26 cellular contexts compared by ENCODE assay signal in the genomic region with DNA sequence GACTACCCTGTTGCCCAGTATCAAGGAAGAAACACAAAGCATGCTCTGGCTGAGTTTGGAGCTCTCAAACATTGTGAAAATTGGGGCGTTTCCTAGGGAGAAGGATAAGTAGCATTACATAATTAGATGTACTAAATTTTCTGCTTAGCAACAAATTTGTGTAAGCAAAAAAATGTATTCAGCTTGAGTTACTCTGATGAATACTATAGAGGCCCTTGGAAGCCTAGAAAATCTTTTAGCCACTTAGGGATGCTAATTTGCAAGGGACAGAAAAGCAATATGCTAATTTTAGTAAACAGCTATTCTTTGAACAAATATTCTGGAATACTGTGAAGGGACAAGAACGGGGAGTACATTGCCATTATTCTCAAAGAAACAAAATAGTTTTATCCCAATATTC.
"Had no signal": no experiment of that assay in that cellular context is flagged by ENCODE, and none has a peak within 500 bp of the region (broad histone marks: within the 10 kb centered on the region; RNA-seq: fewer than 3 reads in every experiment).

No MANE protein-coding gene starts in this region.

- DNase-seq: activated CD4-positive, alpha-beta memory T cell treated with anti-CD3 and anti-CD28 coated beads for 36 hours; activated CD4-positive, alpha-beta T cell treated with anti-CD3 and anti-CD28 coated beads, Interleukin-2, amount 10 ng/mL, durations not matched to agents 24 days and 14 days; activated CD4-positive, CD25-positive, alpha-beta regulatory T cell treated with anti-CD3 and anti-CD28 coated beads, Interleukin-2, amount 50 U/mL, for 72 hours; activated CD8-positive, alpha-beta memory T cell treated with anti-CD3 and anti-CD28 coated beads, Interleukin-2, amount 50 U/mL, for 4 hours; activated gamma-delta T cell; activated naive CD4-positive, alpha-beta T cell treated with anti-CD3 and anti-CD28 coated beads, Interleukin-2, amount 10 ng/mL, durations not matched to agents 7 days and 5 days; activated T-cell treated with anti-CD3 and anti-CD28 coated beads, Interleukin-2, amount 50 U/mL, for 1 hour; cerebellar nuclear complex; cortex of kidney; effector memory CD8-positive, alpha-beta T cell; foreskin keratinocyte; left ventricle myocardium inferior; naive thymus-derived CD4-positive, alpha-beta T cell; pancreas; psoas muscle; stimulated activated CD4-positive, alpha-beta T cell treated with anti-CD3 and anti-CD28 coated beads, Interleukin-1b, Interleukin-23, amount 100 ng/mL, for 48 hours; stimulated activated CD4-positive, alpha-beta T cell treated with anti-CD3 and anti-CD28 coated beads, Interleukin-4, amount 100 ng/mL, for 4 hours; stimulated activated CD8-positive, alpha-beta memory T cell treated with anti-CD3 and anti-CD28 coated beads, Interleukin-4, amount 100 ng/mL, for 48 hours; stimulated activated naive CD8-positive, alpha-beta T cell treated with anti-CD3 and anti-CD28 coated beads, Interleukin-15, amount 100 ng/mL, for 72 hours; T-helper 2 cell; tibial artery had no signal

- ATAC-seq: effector memory CD8-positive, alpha-beta T cell; foreskin keratinocyte; naive thymus-derived CD4-positive, alpha-beta T cell; pancreas; psoas muscle; stimulated activated memory B cell treated with anti-CD40 and anti-IgM and Interleukin-4, amounts not matched to agents 10 μg/mL and 1 μg/mL and 100 μg/mL, for 72 hours; stimulated activated naive CD8-positive, alpha-beta T cell treated with anti-CD3 and anti-CD28 coated beads, Interleukin-15, amount 100 ng/mL, for 72 hours had no signal

- H3K9me3 ChIP-seq: breast epithelium, left ventricle myocardium inferior, pancreas, psoas muscle, right atrium auricular region, tibial artery had no signal

- H3K4me1 ChIP-seq: breast epithelium, foreskin keratinocyte, left ventricle myocardium inferior, pancreas, psoas muscle, right atrium auricular region, tibial artery had no signal

- H3K27me3 Mint-ChIP-seq: activated CD4-positive, alpha-beta memory T cell treated with anti-CD3 and anti-CD28 coated beads for 36 hours; activated CD4-positive, alpha-beta T cell treated with anti-CD3 and anti-CD28 coated beads, Interleukin-2, amount 10 ng/mL, durations not matched to agents 24 days and 14 days; activated naive CD4-positive, alpha-beta T cell treated with anti-CD3 and anti-CD28 coated beads, Interleukin-2, amount 10 ng/mL, durations not matched to agents 7 days and 5 days; effector memory CD8-positive, alpha-beta T cell; stimulated activated memory B cell treated with anti-CD40 and anti-IgM and Interleukin-4, amounts not matched to agents 10 μg/mL and 1 μg/mL and 100 μg/mL, for 72 hours; stimulated activated naive CD8-positive, alpha-beta T cell treated with anti-CD3 and anti-CD28 coated beads, Interleukin-15, amount 100 ng/mL, for 72 hours had no signal

- H3K4me1 Mint-ChIP-seq: activated CD4-positive, alpha-beta T cell treated with anti-CD3 and anti-CD28 coated beads, Interleukin-2, amount 10 ng/mL, durations not matched to agents 24 days and 14 days; activated naive CD4-positive, alpha-beta T cell treated with anti-CD3 and anti-CD28 coated beads, Interleukin-2, amount 10 ng/mL, durations not matched to agents 7 days and 5 days; naive thymus-derived CD4-positive, alpha-beta T cell; stimulated activated memory B cell treated with anti-CD40 and anti-IgM and Interleukin-4, amounts not matched to agents 10 μg/mL and 1 μg/mL and 100 μg/mL, for 72 hours; stimulated activated naive CD8-positive, alpha-beta T cell treated with anti-CD3 and anti-CD28 coated beads, Interleukin-15, amount 100 ng/mL, for 72 hours had no signal

- H3K36me3 Mint-ChIP-seq: activated CD4-positive, alpha-beta memory T cell treated with anti-CD3 and anti-CD28 coated beads for 36 hours; activated naive CD4-positive, alpha-beta T cell treated with anti-CD3 and anti-CD28 coated beads, Interleukin-2, amount 10 ng/mL, durations not matched to agents 7 days and 5 days; naive thymus-derived CD4-positive, alpha-beta T cell; stimulated activated memory B cell treated with anti-CD40 and anti-IgM and Interleukin-4, amounts not matched to agents 10 μg/mL and 1 μg/mL and 100 μg/mL, for 72 hours had no signal

- H3K4me3 Mint-ChIP-seq: activated CD4-positive, alpha-beta memory T cell treated with anti-CD3 and anti-CD28 coated beads for 36 hours; activated CD4-positive, alpha-beta T cell treated with anti-CD3 and anti-CD28 coated beads, Interleukin-2, amount 10 ng/mL, durations not matched to agents 24 days and 14 days; activated naive CD4-positive, alpha-beta T cell treated with anti-CD3 and anti-CD28 coated beads, Interleukin-2, amount 10 ng/mL, durations not matched to agents 7 days and 5 days; effector memory CD8-positive, alpha-beta T cell; naive thymus-derived CD4-positive, alpha-beta T cell; neural crest cell; stimulated activated memory B cell treated with anti-CD40 and anti-IgM and Interleukin-4, amounts not matched to agents 10 μg/mL and 1 μg/mL and 100 μg/mL, for 72 hours; stimulated activated naive CD8-positive, alpha-beta T cell treated with anti-CD3 and anti-CD28 coated beads, Interleukin-15, amount 100 ng/mL, for 72 hours had no signal

- H3K4me3 ChIP-seq: breast epithelium, left ventricle myocardium inferior, pancreas, psoas muscle, right atrium auricular region, smooth muscle cell, tibial artery had no signal

- H3K36me3 ChIP-seq: breast epithelium, left ventricle myocardium inferior, pancreas, right atrium auricular region, tibial artery had no signal

- H3K27ac Mint-ChIP-seq: activated CD4-positive, alpha-beta memory T cell treated with anti-CD3 and anti-CD28 coated beads for 36 hours; activated CD4-positive, alpha-beta T cell treated with anti-CD3 and anti-CD28 coated beads, Interleukin-2, amount 10 ng/mL, durations not matched to agents 24 days and 14 days; activated naive CD4-positive, alpha-beta T cell treated with anti-CD3 and anti-CD28 coated beads, Interleukin-2, amount 10 ng/mL, durations not matched to agents 7 days and 5 days; effector memory CD8-positive, alpha-beta T cell; naive thymus-derived CD4-positive, alpha-beta T cell; stimulated activated memory B cell treated with anti-CD40 and anti-IgM and Interleukin-4, amounts not matched to agents 10 μg/mL and 1 μg/mL and 100 μg/mL, for 72 hours; stimulated activated naive CD8-positive, alpha-beta T cell treated with anti-CD3 and anti-CD28 coated beads, Interleukin-15, amount 100 ng/mL, for 72 hours had no signal

- H3K27me3 ChIP-seq: breast epithelium, foreskin keratinocyte, pancreas, right atrium auricular region, tibial artery had no signal

- H3K9me3 Mint-ChIP-seq: activated CD4-positive, alpha-beta memory T cell treated with anti-CD3 and anti-CD28 coated beads for 36 hours; activated CD4-positive, alpha-beta T cell treated with anti-CD3 and anti-CD28 coated beads, Interleukin-2, amount 10 ng/mL, durations not matched to agents 24 days and 14 days; activated naive CD4-positive, alpha-beta T cell treated with anti-CD3 and anti-CD28 coated beads, Interleukin-2, amount 10 ng/mL, durations not matched to agents 7 days and 5 days; neural crest cell; stimulated activated memory B cell treated with anti-CD40 and anti-IgM and Interleukin-4, amounts not matched to agents 10 μg/mL and 1 μg/mL and 100 μg/mL, for 72 hours; stimulated activated naive CD8-positive, alpha-beta T cell treated with anti-CD3 and anti-CD28 coated beads, Interleukin-15, amount 100 ng/mL, for 72 hours had no signal

- H3K27ac ChIP-seq: breast epithelium, foreskin keratinocyte, left ventricle myocardium inferior, pancreas, psoas muscle, right atrium auricular region, tibial artery had no signal
